ENCODE assay signal across 8 cellular contexts in the genomic region with DNA sequence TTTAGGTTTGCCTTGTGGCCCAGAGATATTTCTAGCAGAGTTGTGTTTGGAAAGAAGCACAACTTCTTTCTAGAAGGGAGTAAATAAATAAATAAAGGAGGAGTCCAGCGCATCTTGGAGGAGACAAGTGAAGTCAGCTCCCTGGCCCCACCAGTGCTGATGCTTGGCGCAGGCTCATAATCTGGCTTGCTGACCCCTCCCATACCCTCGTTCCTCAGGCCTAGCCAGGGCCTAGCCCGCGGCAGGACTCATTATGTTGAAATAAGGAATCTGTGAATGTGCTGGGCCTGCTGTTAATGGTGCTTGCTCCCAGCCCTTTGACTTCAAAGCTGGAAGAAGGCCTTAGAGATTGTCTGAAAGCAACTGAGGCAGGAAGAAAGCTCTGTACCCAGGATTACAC. TPM values are rescaled to one million over a fixed set of nuclear protein-coding genes. Genes with fewer than 3 reads are reported as not detected.
DNase-seq lines count a peak whose midpoint lies in the region; ATAC-seq and TF ChIP-seq lines count a peak whose summit lies in the region.

No MANE protein-coding gene starts in this region.

- H3K9me3 ChIP-seq in mucosa of rectum (ENCODE audit: control insufficient read depth in 2 of 2, low read length in 2 of 2) (no peaks in the 10 kb centered on the region), SJCRH30 (replicated peaks) (no peaks in the 10 kb centered on the region)

- H3K36me3 Mint-ChIP-seq in stimulated activated naive CD8-positive, alpha-beta T cell treated with anti-CD3 and anti-CD28 coated beads, Interleukin-15, Interleukin-2, amounts not matched to agents 100 ng/mL and 50 ng/mL, for 24 hours (ENCODE audit: low read depth): peaks cover 17% of the 10 kb centered on the region

- no peak for ATAC-seq in stimulated activated naive CD8-positive, alpha-beta T cell treated with anti-CD3 and anti-CD28 coated beads, Interleukin-15, Interleukin-2, amounts not matched to agents 100 U/mL and 50 U/mL, for 24 hours
- ATAC-seq in HG03457 (IDR thresholded peaks at IDR 0.05; ENCODE audit: unreplicated experiment): no peak

- peak overlapping the region in 1 of 2 donors; percentile 44 for H3K9ac ChIP-seq in mucosa of rectum (ENCODE audit: low read depth in 1 of 2, low read length in 2 of 2)

- H3K27ac ChIP-seq in dorsolateral prefrontal cortex: peak overlapping the region; percentile 8 to 91 (median 78)
- peak overlapping the region; percentile 68 to 75 for H3K27ac ChIP-seq in mucosa of rectum (ENCODE audit: low read depth in 2 of 2, low read length in 2 of 2)
- H3K27ac ChIP-seq in SJCRH30: no peak overlapping the region

- H3K27ac Mint-ChIP-seq in stimulated activated naive CD8-positive, alpha-beta T cell treated with anti-CD3 and anti-CD28 coated beads, Interleukin-15, Interleukin-2, amounts not matched to agents 100 ng/mL and 50 ng/mL, for 24 hours: no peak overlapping the region

- intact Hi-C loops in dorsolateral prefrontal cortex (cut with DNase I): loop anchor here (5.0 to 10.0 kb wide), 4 partner anchors 58 to 112 kb away; a partner anchor contains a TSS

- H3K27me3 ChIP-seq in dorsolateral prefrontal cortex (no peaks in the 10 kb centered on the region), mucosa of rectum (ENCODE audit: control insufficient read depth in 2 of 2, insufficient read depth in 2 of 2, low read length in 2 of 2) (no peaks in the 10 kb centered on the region), SJCRH30 (no peaks in the 10 kb centered on the region)

- no peaks in the 10 kb centered on the region for H3K9me3 Mint-ChIP-seq in stimulated activated naive CD8-positive, alpha-beta T cell treated with anti-CD3 and anti-CD28 coated beads, Interleukin-15, Interleukin-2, amounts not matched to agents 100 ng/mL and 50 ng/mL, for 24 hours

- no peak for TF ChIP-seq CTCF in dorsolateral prefrontal cortex (IDR thresholded peaks at IDR 0.05 in 54 of 56, conservative IDR thresholded peaks at IDR 0.05 in 2 of 56; ENCODE audit: low read depth in 1 of 56, partially characterized antibody in 56 of 56)

- H3K36me3 ChIP-seq in mucosa of rectum (ENCODE audit: control insufficient read depth in 2 of 2, insufficient read depth in 2 of 2, low read length in 2 of 2) (peaks cover 0 to 5% of the 10 kb centered on the region in 2 donors), SJCRH30 (no peaks in the 10 kb centered on the region)

- no peaks in the 10 kb centered on the region for H3K27me3 Mint-ChIP-seq in stimulated activated naive CD8-positive, alpha-beta T cell treated with anti-CD3 and anti-CD28 coated beads, Interleukin-15, Interleukin-2, amounts not matched to agents 100 ng/mL and 50 ng/mL, for 24 hours

- H3K4me3 Mint-ChIP-seq in stimulated activated naive CD8-positive, alpha-beta T cell treated with anti-CD3 and anti-CD28 coated beads, Interleukin-15, Interleukin-2, amounts not matched to agents 100 ng/mL and 50 ng/mL, for 24 hours: peak overlapping the region; percentile 30

- no peak for DNase-seq in stimulated activated naive CD8-positive, alpha-beta T cell treated with anti-CD3 and anti-CD28 coated beads, Interleukin-15, Interleukin-2, amounts not matched to agents 100 U/mL and 50 U/mL, for 24 hours
- no peak for DNase-seq in dorsolateral prefrontal cortex
- DNase-seq in 8988T: no peak
- DNase-seq in stimulated activated CD4-positive, alpha-beta T cell treated with anti-CD3 and anti-CD28 coated beads, Interleukin-2, amount 100 ng/mL, for 24 hours: no peak
- no peak for DNase-seq in SJCRH30

- H3K4me1 ChIP-seq in mucosa of rectum (ENCODE audit: control insufficient read depth in 2 of 2, insufficient read depth in 2 of 2, low read length in 2 of 2): peaks cover 18 to 33% of the 10 kb centered on the region in 2 donors
- no peaks in the 10 kb centered on the region for H3K4me1 ChIP-seq in SJCRH30

- H3K4me3 ChIP-seq in dorsolateral prefrontal cortex (peak overlapping the region in 26 of 59 donors; percentile 0 to 88 (median 72)), mucosa of rectum (ENCODE audit: low read length in 2 of 2) (peak overlapping the region in 1 of 2 donors; percentile 48), SJCRH30 (no peak overlapping the region)

- peaks cover 63% of the 10 kb centered on the region for H3K4me1 Mint-ChIP-seq in stimulated activated naive CD8-positive, alpha-beta T cell treated with anti-CD3 and anti-CD28 coated beads, Interleukin-15, Interleukin-2, amounts not matched to agents 100 ng/mL and 50 ng/mL, for 24 hours (ENCODE audit: low read depth)

RNA-seq across cellular contexts. Expression of a gene that starts 3.1 kb away (rescaled TPM):
- 10 to 100 TPM in 119 of 120 experiments, 1 to 10 TPM in 1; 8.5 to 30.1 (median 17.2) TPM for total RNA-seq in dorsolateral prefrontal cortex
- total RNA-seq in SJCRH30 (2014; rRNA removed; shearing (Covaris generic)): 6.3 and 8.5 TPM in 2 replicates
